ENCODE assay signal across 11 cellular contexts in genomic region chr15:69573815-69574472, GRCh38.
A peak's percentile ranks its signal among the peaks of the same experiment; 100 is the strongest.
DNase-seq lines count a peak whose midpoint lies in the region; ATAC-seq and TF ChIP-seq lines count a peak whose summit lies in the region.
"Had no signal": no experiment of that assay in that cellular context is flagged by ENCODE, and none has a peak within 500 bp of the region (broad histone marks: within the 10 kb centered on the region; RNA-seq: fewer than 3 reads in every experiment).

No MANE protein-coding gene starts in this region.

- ATAC-seq in stimulated activated effector memory CD8-positive, alpha-beta T cell treated with anti-CD3 and anti-CD28 coated beads, Interleukin-12 subunit alpha, Interleukin-12 subunit beta, amount 100 ng/mL, for 72 hours, result peak; percentile 97
- ATAC-seq in HG02938 (IDR thresholded peaks at IDR 0.05; ENCODE audit: unreplicated experiment), result no peak
- no peak for ATAC-seq in HG03196 (IDR thresholded peaks at IDR 0.05; ENCODE audit: unreplicated experiment)
- ATAC-seq in heart right ventricle, result no peak

- no peaks in the 10 kb centered on the region for H3K9me3 Mint-ChIP-seq in stimulated activated effector memory CD8-positive, alpha-beta T cell treated with anti-CD3 and anti-CD28 coated beads, Interleukin-12 subunit alpha, Interleukin-12 subunit beta, amount 100 ng/mL, for 72 hours
- H3K9me3 Mint-ChIP-seq: neural crest cell had no signal

- H3K36me3 Mint-ChIP-seq in stimulated activated effector memory CD8-positive, alpha-beta T cell treated with anti-CD3 and anti-CD28 coated beads, Interleukin-12 subunit alpha, Interleukin-12 subunit beta, amount 100 ng/mL, for 72 hours, result peaks cover 12% of the 10 kb centered on the region

- peak; percentile 52 for DNase-seq in activated T-cell treated with anti-CD3 and anti-CD28 coated beads for 48 hours (ENCODE audit: low read depth)
- DNase-seq in head of caudate nucleus, result peak; percentile 30 to 95 (median 75)
- peak in 1 of 2 donors; percentile 10 for DNase-seq in stimulated activated effector memory CD8-positive, alpha-beta T cell treated with anti-CD3 and anti-CD28 coated beads, Interleukin-12 subunit alpha, Interleukin-12 subunit beta, amount 100 ng/mL, for 72 hours (ENCODE audit: low spot score in 2 of 2)
- no peak for DNase-seq in inferior parietal cortex (ENCODE audit: extremely low spot score)
- DNase-seq in heart right ventricle, result no peak
- DNase-seq: NCI-H1930, T1000 had no signal

- peak overlapping the region; percentile 57 for H3K9ac ChIP-seq in OCI-LY3 (ENCODE audit: low read length)

- WGBS in heart right ventricle, 2 donors, result 63 to 73% methylated on average over 13 of the region's 13 CpGs

- H3K36me3 ChIP-seq in OCI-LY3 (replicated peaks; ENCODE audit: low read depth, low read length), result no peaks in the 10 kb centered on the region
- no peaks in the 10 kb centered on the region for H3K36me3 ChIP-seq in heart right ventricle

- TF ChIP-seq CTCF in OCI-LY3 (IDR thresholded peaks at IDR 0.05; ENCODE audit: low read depth, low read length) (no peak), heart right ventricle (IDR thresholded peaks at IDR 0.05) (no peak)

- peak overlapping the region; percentile 65 for H3K27ac Mint-ChIP-seq in stimulated activated effector memory CD8-positive, alpha-beta T cell treated with anti-CD3 and anti-CD28 coated beads, Interleukin-12 subunit alpha, Interleukin-12 subunit beta, amount 100 ng/mL, for 72 hours

- no peaks in the 10 kb centered on the region for H3K9me3 ChIP-seq in OCI-LY3 (ENCODE audit: insufficient read depth, low read length)
- no peaks in the 10 kb centered on the region for H3K9me3 ChIP-seq in heart right ventricle

- H3K4me3 ChIP-seq in OCI-LY3 (ENCODE audit: low read length), result peak overlapping the region; percentile 53
- no peak overlapping the region for H3K4me3 ChIP-seq in heart right ventricle

- H3K27me3 ChIP-seq in OCI-LY3 (ENCODE audit: low read depth, low read length) (peaks cover 31% of the 10 kb centered on the region), heart right ventricle (peaks cover 0 to 26% (median 16%) of the 10 kb centered on the region in 7 donors)

- intact Hi-C loops in head of caudate nucleus (cut with DNase I), result loop anchor here (10.0 kb wide), 2 partner anchors 521 to 911 kb away; partner anchors contain the start of gene TLE3
- intact Hi-C loops in heart right ventricle (cut with DNase I), result loop anchor here in 6 of 10 donors (10.0 kb wide), 5 partner anchors 89 to 911 kb away; partner anchors contain the start of gene TLE3 (in 1 of the 6)

- H3K4me1 Mint-ChIP-seq in stimulated activated effector memory CD8-positive, alpha-beta T cell treated with anti-CD3 and anti-CD28 coated beads, Interleukin-12 subunit alpha, Interleukin-12 subunit beta, amount 100 ng/mL, for 72 hours, result peaks cover 50% of the 10 kb centered on the region

- peak overlapping the region; percentile 83 for H3K4me2 ChIP-seq in OCI-LY3 (ENCODE audit: low read length)

- no peaks in the 10 kb centered on the region for H3K79me2 ChIP-seq in OCI-LY3 (ENCODE audit: low read length)

- H4K20me1 ChIP-seq in OCI-LY3 (ENCODE audit: insufficient read depth, low read length), result no peaks in the 10 kb centered on the region

- H3K27ac ChIP-seq in OCI-LY3 (ENCODE audit: low read length), result peak overlapping the region; percentile 67
- H3K27ac ChIP-seq in heart right ventricle, result peak overlapping the region in 1 of 10 donors; percentile 50

- peaks cover 31% of the 10 kb centered on the region for H3K4me1 ChIP-seq in OCI-LY3 (ENCODE audit: low read length)
- H3K4me1 ChIP-seq in heart right ventricle, result peaks cover 0 to 31% (median 0%) of the 10 kb centered on the region in 9 donors

- peak overlapping the region; percentile 63; the same call in 1 of the 2 replicates for H2AFZ ChIP-seq in OCI-LY3 (ENCODE audit: low read depth, low read length)

- peak overlapping the region; percentile 19 for H3K4me3 Mint-ChIP-seq in stimulated activated effector memory CD8-positive, alpha-beta T cell treated with anti-CD3 and anti-CD28 coated beads, Interleukin-12 subunit alpha, Interleukin-12 subunit beta, amount 100 ng/mL, for 72 hours
- H3K4me3 Mint-ChIP-seq: neural crest cell had no signal

Comparison
In these comparisons a context has a peak if more than half of its experiments do, and no peak if none do; other contexts are left out.
1. DNase-seq: peak in activated T-cell treated with anti-CD3 and anti-CD28 coated beads for 48 hours (single experiment) and head of caudate nucleus (42 of 42); none in inferior parietal cortex (single experiment) and heart right ventricle (0 of 2).